In genomic region chr17:82570282-82570681, GRCh38 we compare ENCODE assay signal across 17 cellular contexts. TPM values are rescaled to one million over a fixed set of nuclear protein-coding genes. Genes with fewer than 3 reads are reported as not detected.
A peak's percentile ranks its signal among the peaks of the same experiment; 100 is the strongest.
DNase-seq lines count a peak whose midpoint lies in the region; ATAC-seq, FAIRE-seq and TF ChIP-seq lines count a peak whose summit lies in the region.
"Had no signal": no experiment of that assay in that cellular context is flagged by ENCODE, and none has a peak within 500 bp of the region (broad histone marks: within the 10 kb centered on the region; RNA-seq: fewer than 3 reads in every experiment).

No MANE protein-coding gene starts in this region.

- POLR2A ChIA-PET in HepG2 (lab: Yijun Ruan, JAX) (interaction anchor here (1.8 to 3.1 kb wide), 3 partner anchors 10 to 21 kb away, joined by 5 to 15 read pairs (median 12); no protein-coding TSS in a partner anchor), PC-3 (lab: Charles Lee; ENCODE audit: unreplicated experiment) (no interaction called here)

- TF ChIP-seq POLR2A in HepG2 (IDR thresholded peaks at IDR 0.05; ENCODE audit: insufficient read depth in 1 of 2, low read depth in 2 of 2, low read length in 2 of 2) (no peak), thyroid gland (IDR thresholded peaks at IDR 0.05) (no peak)

- in situ Hi-C loops in HepG2 (cut with HindIII; ENCODE audit: extremely low pct_ligation_motif_present, low pct_unique_long_range_greater_than_20kb), result no loop called here

- H3K27me3 Mint-ChIP-seq in activated T-cell treated with anti-CD3 and anti-CD28 coated beads, Interleukin-2, amount 50 U/mL, for 24 hours, result no peaks in the 10 kb centered on the region
- H3K27me3 Mint-ChIP-seq in glutamatergic neuron (ENCODE audit: unreplicated experiment), result no peaks in the 10 kb centered on the region
- H3K27me3 Mint-ChIP-seq: CD4-positive, alpha-beta T cell had no signal

- intact Hi-C loops in HepG2 (cut with micrococcal nuclease; ENCODE audit: unreplicated experiment) (no loop called here), thyroid gland (cut with DNase I) (no loop called here), PC-3 (cut with micrococcal nuclease) (no loop called here)

- FAIRE-seq in HepG2 (lab: Jason Lieb, UNC), result no peak

- CTCF ChIA-PET in HepG2 (lab: Yijun Ruan, JAX; ENCODE audit: low intra/inter-chr PET ratio, low total read pairs) (no interaction called here), PC-3 (lab: Charles Lee) (no interaction called here)

- no peak for TF ChIP-seq CTCF in glutamatergic neuron (IDR thresholded peaks at IDR 0.05; ENCODE audit: partially characterized antibody, unreplicated experiment)
- no peak for TF ChIP-seq CTCF in HepG2 (CRISPR knock-in tag; IDR thresholded peaks at IDR 0.05)
- no peak for TF ChIP-seq CTCF in thyroid gland (IDR thresholded peaks at IDR 0.05)
- TF ChIP-seq CTCF in PC-3 (conservative IDR thresholded peaks at IDR 0.05; ENCODE audit: low read depth, low read length), result no peak

- no peak for TF ChIP-seq RAD21 in HepG2 (CRISPR knock-in tag; IDR thresholded peaks at IDR 0.05)

- no peaks in the 10 kb centered on the region for H3K4me1 Mint-ChIP-seq in activated T-cell treated with anti-CD3 and anti-CD28 coated beads, Interleukin-2, amount 50 U/mL, for 24 hours (ENCODE audit: low read depth)
- no peaks in the 10 kb centered on the region for H3K4me1 Mint-ChIP-seq in glutamatergic neuron (ENCODE audit: low read depth, unreplicated experiment)

- H3K9me2 ChIP-seq in PC-3 (replicated peaks; ENCODE audit: low read length), result no peaks in the 10 kb centered on the region

- TF ChIP-seq EP300 in HepG2 (IDR thresholded peaks at IDR 0.05; ENCODE audit: low read depth in 2 of 2, low read length in 2 of 2) (no peak), HepG2 (CRISPR knock-in tag; IDR thresholded peaks at IDR 0.05; ENCODE audit: borderline replicate concordance) (no peak)

- no peaks in the 10 kb centered on the region for H3K9me3 Mint-ChIP-seq in activated T-cell treated with anti-CD3 and anti-CD28 coated beads, Interleukin-2, amount 50 U/mL, for 24 hours
- H3K9me3 Mint-ChIP-seq in glutamatergic neuron (ENCODE audit: unreplicated experiment), result peaks cover 4% of the 10 kb centered on the region
- H3K9me3 Mint-ChIP-seq: CD4-positive, alpha-beta T cell had no signal

- no TSS peak for BruUV-seq in HepG2 (replicated peaks; lab: Mats Ljungman, UMichigan)
- no TSS peak for BruUV-seq in PC-3 (replicated peaks; lab: Mats Ljungman, UMichigan)

- H3K4me1 ChIP-seq in HepG2 (ENCODE audit: insufficient read depth, low read length) (peaks cover 52% of the 10 kb centered on the region), thyroid gland (peaks cover 16 to 25% of the 10 kb centered on the region in 2 donors), PC-3 (ENCODE audit: insufficient read depth, low read length) (peaks cover 12% of the 10 kb centered on the region)

- ATAC-seq in HepG2 (no peak), PC-3 (no peak), GM21423 (IDR thresholded peaks at IDR 0.05; ENCODE audit: unreplicated experiment) (no peak)

- peaks cover 60% of the 10 kb centered on the region for H3K79me2 ChIP-seq in HepG2 (ENCODE audit: insufficient read depth, low read length)
- peaks cover 53% of the 10 kb centered on the region for H3K79me2 ChIP-seq in PC-3 (ENCODE audit: low read length)

- DNase-seq in activated T-cell treated with anti-CD3 and anti-CD28 coated beads, Interleukin-2, amount 50 U/mL, for 24 hours, result no peak
- DNase-seq in activated T-cell treated with anti-CD3 and anti-CD28 coated beads for 4 hours (no peak), glutamatergic neuron (no peak), HepG2 (ENCODE audit: low spot score) (no peak), thyroid gland (peak; percentile 79 to 81), PC-3 (no peak), NCI-H1105 treated with DMSO at 0.1 percent for 48 hours (lab: John Stamatoyannopoulos, UW) (no peak)
- DNase-seq: Calu3; CD4-positive, alpha-beta T cell; GF-D8; MM.1S; NCI-H1092; NCI-H1694; NCI-H2081 treated with DMSO at 0.1 percent for 48 hours; SIG-M5 had no signal

- H3K4me2 ChIP-seq in HepG2 (ENCODE audit: low read depth, low read length) (no peak overlapping the region), PC-3 (ENCODE audit: low read length) (no peak overlapping the region)

- H3K36me3 ChIP-seq in HepG2 (replicated peaks in 1 of 2; ENCODE audit: control insufficient read depth in 1 of 2, insufficient read depth in 2 of 2, low read length in 2 of 2) (peaks cover 36 to 80% of the 10 kb centered on the region in 2 experiments), thyroid gland (peaks cover 0 to 16% of the 10 kb centered on the region in 2 donors), PC-3 (ENCODE audit: low read depth, low read length) (peaks cover 46% of the 10 kb centered on the region)

- no peak overlapping the region for H3K9ac ChIP-seq in HepG2 (ENCODE audit: insufficient read depth, low read depth, low read length)
- no peak overlapping the region for H3K9ac ChIP-seq in PC-3 (ENCODE audit: low read length)

- H3K4me3 ChIP-seq in HepG2 (replicated peaks in 1 of 3; ENCODE audit: insufficient read depth in 1 of 3, low read depth in 2 of 3, low read length in 3 of 3), result no peak overlapping the region
- no peak overlapping the region for H3K4me3 ChIP-seq in thyroid gland (replicated peaks in 1 of 3)
- H3K4me3 ChIP-seq in PC-3 (ENCODE audit: low read length), result no peak overlapping the region

- H4K20me1 ChIP-seq in HepG2 (ENCODE audit: insufficient read depth, low read length) (0 out of 2 replicates have a peak, but pooled peaks cover 7% of the 10 kb centered on the region), PC-3 (ENCODE audit: low read length) (peaks cover 26% of the 10 kb centered on the region; the same call in 1 of the 2 replicates)

- peak overlapping the region; percentile 37 for H3K27ac Mint-ChIP-seq in activated T-cell treated with anti-CD3 and anti-CD28 coated beads, Interleukin-2, amount 50 U/mL, for 24 hours
- peak overlapping the region; percentile 53 for H3K27ac Mint-ChIP-seq in glutamatergic neuron (ENCODE audit: unreplicated experiment)
- H3K27ac Mint-ChIP-seq: CD4-positive, alpha-beta T cell had no signal

- H3K9me3 ChIP-seq in HepG2 (ENCODE audit: low read length) (no peaks in the 10 kb centered on the region), thyroid gland (no peaks in the 10 kb centered on the region), PC-3 (ENCODE audit: low read length) (no peaks in the 10 kb centered on the region)

- H3K27me3 ChIP-seq in HepG2 (ENCODE audit: control insufficient read depth in 1 of 2, insufficient read depth in 2 of 2, low read length in 2 of 2) (no peaks in the 10 kb centered on the region), thyroid gland (no peaks in the 10 kb centered on the region), PC-3 (ENCODE audit: low read length) (no peaks in the 10 kb centered on the region)

- 94% methylated on average over 9 of the region's 9 CpGs for WGBS in HepG2 (ENCODE audit: low lambda C conversion rate)
- WGBS in thyroid gland, 2 donors, result 50 to 53% methylated on average over 9 of the region's 9 CpGs

- peaks cover 98% of the 10 kb centered on the region for H3K36me3 Mint-ChIP-seq in activated T-cell treated with anti-CD3 and anti-CD28 coated beads, Interleukin-2, amount 50 U/mL, for 24 hours (ENCODE audit: low read depth)
- peaks cover 4% of the 10 kb centered on the region for H3K36me3 Mint-ChIP-seq in glutamatergic neuron (ENCODE audit: unreplicated experiment)

- no peak overlapping the region for H3K4me3 Mint-ChIP-seq in activated T-cell treated with anti-CD3 and anti-CD28 coated beads, Interleukin-2, amount 50 U/mL, for 24 hours
- H3K4me3 Mint-ChIP-seq in glutamatergic neuron (ENCODE audit: unreplicated experiment), result no peak overlapping the region
- H3K4me3 Mint-ChIP-seq: CD4-positive, alpha-beta T cell had no signal

- H3K27ac ChIP-seq in HepG2 (ENCODE audit: extremely low read length, insufficient read depth, low read length) (peak overlapping the region; percentile 49), thyroid gland (peak overlapping the region; percentile 26 to 68 (median 56)), PC-3 (ENCODE audit: low read length) (no peak overlapping the region)
- H3K27ac ChIP-seq: 22Rv1 had no signal

- no peaks in the 10 kb centered on the region for H3F3A ChIP-seq in PC-3 (ENCODE audit: low read length, unreplicated experiment)

- H2AFZ ChIP-seq in HepG2 (ENCODE audit: low read length) (no peak overlapping the region), PC-3 (ENCODE audit: low read length) (no peak overlapping the region)

RNA-seq across cellular contexts. Expression of gene FOXK2, which starts 50.8 kb away (rescaled TPM):
- total RNA-seq in glutamatergic neuron (ENCODE audit: unreplicated experiment) (95.7 TPM), HepG2 (2016; rRNA removed; fragmentation: Illumina TruSeq; extraction: Trizol) (47.7 and 67.2 TPM in 2 replicates), thyroid gland (10 to 100 TPM; 30.5 to 43.3 (median 38.8) TPM), PC-3 (2014; rRNA removed) (60.5 and 71.0 TPM in 2 replicates)
- total RNA-seq in HepG2 (2016; cell fraction: cytosol; rRNA removed; fragmentation: Illumina TruSeq; extraction: Trizol; ENCODE audit: low read depth), result 118 and 125 TPM in 2 replicates
- total RNA-seq in HepG2 (2016; cell fraction: insoluble cytoplasmic fraction; rRNA removed; fragmentation: Illumina TruSeq; extraction: Trizol), result 39.3 and 64.3 TPM in 2 replicates
- 103 and 104 TPM in 2 replicates for total RNA-seq in HepG2 (2016; cell fraction: membrane; rRNA removed; fragmentation: Illumina TruSeq; extraction: Trizol)
- total RNA-seq in HepG2 (2016; cell fraction: nucleus; rRNA removed; fragmentation: Illumina TruSeq; extraction: Trizol), result 38.8 and 51.8 TPM in 2 replicates
- polyA plus RNA-seq in HepG2 (2011; rRNA removed), result 67.1 and 73.1 TPM in 2 replicates
- 53.2 and 56.1 TPM in 2 replicates for polyA plus RNA-seq in HepG2 (2011; cell fraction: cytosol; rRNA removed)
- polyA plus RNA-seq in HepG2 (2011; cell fraction: nucleus; rRNA removed), result 50.7 and 52.2 TPM in 2 replicates
- polyA plus RNA-seq in HepG2 (2012), result 78.2 and 88.0 TPM in 2 replicates
- polyA plus RNA-seq in HepG2 (2016; cell fraction: cytosol; fragmentation: Illumina TruSeq; extraction: Trizol; ENCODE audit: low read depth), result 38.6 and 41.3 TPM in 2 replicates
- 59.9 and 75.2 TPM in 2 replicates for polyA plus RNA-seq in HepG2 (2016; cell fraction: insoluble cytoplasmic fraction; fragmentation: Illumina TruSeq; extraction: Trizol; ENCODE audit: low read depth)
- polyA plus RNA-seq in HepG2 (2016; cell fraction: membrane; fragmentation: Illumina TruSeq; extraction: Trizol; ENCODE audit: low read depth), result 80.8 and 99.2 TPM in 2 replicates
- 80.4 and 81.2 TPM in 2 replicates for polyA plus RNA-seq in HepG2 (2016; cell fraction: nucleus; fragmentation: Illumina TruSeq; extraction: Trizol; ENCODE audit: insufficient read depth, low read depth)
- polyA minus RNA-seq in HepG2 (2011; rRNA and poly(A)+ RNA removed; ENCODE audit: low replicate concordance), result 83.4 and 116 TPM in 2 replicates
- polyA minus RNA-seq in HepG2 (2011; cell fraction: cytosol; rRNA and poly(A)+ RNA removed), result 74.6 and 79.0 TPM in 2 replicates
- 55.5 and 74.1 TPM in 2 replicates for polyA minus RNA-seq in HepG2 (2011; cell fraction: nucleus; rRNA and poly(A)+ RNA removed)

Comparison
In these comparisons a context has a peak if more than half of its experiments do, and no peak if none do; other contexts are left out.
1. DNase-seq: peak in thyroid gland (2 of 2); none in activated T-cell treated with anti-CD3 and anti-CD28 coated beads, Interleukin-2, amount 50 U/mL, for 24 hours (single experiment), activated T-cell treated with anti-CD3 and anti-CD28 coated beads for 4 hours (single experiment), glutamatergic neuron (single experiment), HepG2 (single experiment), PC-3 (single experiment) and NCI-H1105 treated with DMSO at 0.1 percent for 48 hours (single experiment).